ENCODE assay signal across 15 cellular contexts in genomic region chr2:217927601-217928323, GRCh38.
DNase-seq lines count a peak whose midpoint lies in the region; ATAC-seq, FAIRE-seq and TF ChIP-seq lines count a peak whose summit lies in the region.
"Had no signal": no experiment of that assay in that cellular context is flagged by ENCODE, and none has a peak within 500 bp of the region (broad histone marks: within the 10 kb centered on the region; RNA-seq: fewer than 3 reads in every experiment).

No MANE protein-coding gene starts in this region.

- intact Hi-C loops in A673 (cut with micrococcal nuclease; ENCODE audit: unreplicated experiment) (no loop called here), HepG2 (cut with micrococcal nuclease; ENCODE audit: unreplicated experiment) (no loop called here), gastrocnemius medialis (cut with DNase I; ENCODE audit: low total_unique reads) (no loop called here)

- peaks cover 5% of the 10 kb centered on the region for H3K27me3 Mint-ChIP-seq in T-helper 2 cell treated with Interferon-gamma antibody and Interleukin-4, amounts not matched to agents 5 μg/mL and 100 μg/mL, for 36 hours (ENCODE audit: low read depth)
- H3K27me3 Mint-ChIP-seq in activated T-cell treated with anti-CD3 and anti-CD28 coated beads, Interleukin-2, amount 50 U/mL, for 24 hours, result peaks cover 8% of the 10 kb centered on the region

- H3K27ac Mint-ChIP-seq in T-helper 2 cell treated with Interferon-gamma antibody and Interleukin-4, amounts not matched to agents 5 μg/mL and 100 μg/mL, for 36 hours, result no peak overlapping the region
- no peak overlapping the region for H3K27ac Mint-ChIP-seq in activated T-cell treated with anti-CD3 and anti-CD28 coated beads, Interleukin-2, amount 50 U/mL, for 24 hours

- ATAC-seq in HepG2, result no peak
- no peak for ATAC-seq in gastrocnemius medialis
- no peak for ATAC-seq in HG03521 (IDR thresholded peaks at IDR 0.05; ENCODE audit: unreplicated experiment)

- no TSS peak for BruUV-seq in A673 (replicated peaks; lab: Mats Ljungman, UMichigan)
- no TSS peak for BruUV-seq in HepG2 (replicated peaks; lab: Mats Ljungman, UMichigan)

- WGBS in HepG2 (ENCODE audit: low lambda C conversion rate), result 77% methylated on average over 2 of the region's 2 CpGs

- no peaks in the 10 kb centered on the region for H3K9me3 ChIP-seq in A673 (ENCODE audit: low read depth, low read length, poor library complexity, severe bottlenecking)
- H3K9me3 ChIP-seq in HepG2 (ENCODE audit: low read length), result no peaks in the 10 kb centered on the region
- H3K9me3 ChIP-seq in gastrocnemius medialis, result no peaks in the 10 kb centered on the region

- in situ Hi-C loops in HepG2 (cut with HindIII; ENCODE audit: extremely low pct_ligation_motif_present, low pct_unique_long_range_greater_than_20kb), result no loop called here
- in situ Hi-C loops in gastrocnemius medialis (cut with MboI; ENCODE audit: low sequenced_read_pairs in 4 of 4), result no loop called here

- H3K36me3 Mint-ChIP-seq in T-helper 2 cell treated with Interferon-gamma antibody and Interleukin-4, amounts not matched to agents 5 μg/mL and 100 μg/mL, for 36 hours (ENCODE audit: low read depth), result no peaks in the 10 kb centered on the region
- no peaks in the 10 kb centered on the region for H3K36me3 Mint-ChIP-seq in activated T-cell treated with anti-CD3 and anti-CD28 coated beads, Interleukin-2, amount 50 U/mL, for 24 hours (ENCODE audit: low read depth)
- H3K36me3 Mint-ChIP-seq: activated naive CD8-positive, alpha-beta T cell treated with anti-CD3 and anti-CD28 coated beads, Interleukin-2, amount 10 ng/mL, durations not matched to agents 7 days and 5 days had no signal

- H3K4me2 ChIP-seq in HepG2 (ENCODE audit: low read depth, low read length), result no peak overlapping the region

- H2AFZ ChIP-seq in HepG2 (ENCODE audit: low read length), result no peak overlapping the region

- no peaks in the 10 kb centered on the region for H3K79me2 ChIP-seq in HepG2 (ENCODE audit: insufficient read depth, low read length)

- POLR2A ChIA-PET in A673 (lab: Charles Lee; ENCODE audit: low non-redundant PET) (no interaction called here), HepG2 (lab: Yijun Ruan, JAX) (no interaction called here)

- no peak overlapping the region for H3K9ac ChIP-seq in HepG2 (ENCODE audit: insufficient read depth, low read depth, low read length)

- TF ChIP-seq POLR2A in HepG2 (IDR thresholded peaks at IDR 0.05; ENCODE audit: insufficient read depth in 1 of 2, low read depth in 2 of 2, low read length in 2 of 2) (no peak), gastrocnemius medialis (IDR thresholded peaks at IDR 0.05) (no peak)

- no peaks in the 10 kb centered on the region for H3K9me3 Mint-ChIP-seq in T-helper 2 cell treated with Interferon-gamma antibody and Interleukin-4, amounts not matched to agents 5 μg/mL and 100 μg/mL, for 36 hours
- H3K9me3 Mint-ChIP-seq in activated T-cell treated with anti-CD3 and anti-CD28 coated beads, Interleukin-2, amount 50 U/mL, for 24 hours, result no peaks in the 10 kb centered on the region
- H3K9me3 Mint-ChIP-seq: activated naive CD8-positive, alpha-beta T cell treated with anti-CD3 and anti-CD28 coated beads, Interleukin-2, amount 10 ng/mL, durations not matched to agents 7 days and 5 days had no signal

- DNase-seq in A673 (ENCODE audit: low spot score) (no peak), caudate nucleus (lab: John Stamatoyannopoulos, UW) (no peak), HepG2 (ENCODE audit: low spot score) (no peak), gastrocnemius medialis (no peak), NCI-H2107 treated with DMSO at 0.1 percent for 48 hours (lab: John Stamatoyannopoulos, UW; ENCODE audit: unreplicated experiment) (no peak)
- DNase-seq in T-helper 2 cell treated with Interferon-gamma antibody and Interleukin-4, amounts not matched to agents 5 μg/mL and 100 μg/mL, for 36 hours (ENCODE audit: low spot score), result no peak
- no peak for DNase-seq in activated T-cell treated with anti-CD3 and anti-CD28 coated beads, Interleukin-2, amount 50 U/mL, for 24 hours
- DNase-seq: activated CD8-positive, alpha-beta memory T cell treated with anti-CD3 and anti-CD28 coated beads, Interleukin-2, amount 50 U/mL, for 4 hours; activated naive CD8-positive, alpha-beta T cell treated with anti-CD3 and anti-CD28 coated beads, Interleukin-2, amount 10 ng/mL, durations not matched to agents 7 days and 5 days; effector CD4-positive, alpha-beta T cell; Kasumi-1; small intestine; WERI-Rb-1 had no signal

- peaks cover 9% of the 10 kb centered on the region for H3K4me1 Mint-ChIP-seq in T-helper 2 cell treated with Interferon-gamma antibody and Interleukin-4, amounts not matched to agents 5 μg/mL and 100 μg/mL, for 36 hours (ENCODE audit: low read depth)
- no peaks in the 10 kb centered on the region for H3K4me1 Mint-ChIP-seq in activated T-cell treated with anti-CD3 and anti-CD28 coated beads, Interleukin-2, amount 50 U/mL, for 24 hours (ENCODE audit: low read depth)

- H3K27me3 ChIP-seq in A673 (replicated peaks; ENCODE audit: insufficient read depth, low read depth, low read length, poor library complexity) (no peaks in the 10 kb centered on the region), HepG2 (ENCODE audit: control insufficient read depth in 1 of 2, insufficient read depth in 2 of 2, low read length in 2 of 2) (no peaks in the 10 kb centered on the region), gastrocnemius medialis (no peaks in the 10 kb centered on the region)

- H3K27ac ChIP-seq in A673 (ENCODE audit: low read depth, low read length, poor library complexity, severe bottlenecking) (peak overlapping the region; percentile 37), caudate nucleus (ENCODE audit: low read depth, low read length) (peak overlapping the region; percentile 41), HepG2 (ENCODE audit: extremely low read length, insufficient read depth, low read length) (no peak overlapping the region), gastrocnemius medialis (peak overlapping the region; percentile 87 to 94 (median 89))
- H3K27ac ChIP-seq: SK-N-MC, WERI-Rb-1 had no signal

- TF ChIP-seq CTCF in A673 (conservative IDR thresholded peaks at IDR 0.05; ENCODE audit: low read depth, low read length) (no peak), HepG2 (CRISPR knock-in tag; IDR thresholded peaks at IDR 0.05) (no peak), gastrocnemius medialis (IDR thresholded peaks at IDR 0.05 in 4 of 5, conservative IDR thresholded peaks at IDR 0.05 in 1 of 5) (no peak)

- TF ChIP-seq EP300 in HepG2 (IDR thresholded peaks at IDR 0.05; ENCODE audit: low read depth in 2 of 2, low read length in 2 of 2) (no peak), HepG2 (CRISPR knock-in tag; IDR thresholded peaks at IDR 0.05; ENCODE audit: borderline replicate concordance) (no peak)

- TF ChIP-seq RAD21 in HepG2 (CRISPR knock-in tag; IDR thresholded peaks at IDR 0.05), result no peak

- peaks cover 29% of the 10 kb centered on the region; the same call in 1 of the 2 replicates for H4K20me1 ChIP-seq in HepG2 (ENCODE audit: insufficient read depth, low read length)

- no peak overlapping the region for H3K4me3 Mint-ChIP-seq in T-helper 2 cell treated with Interferon-gamma antibody and Interleukin-4, amounts not matched to agents 5 μg/mL and 100 μg/mL, for 36 hours
- H3K4me3 Mint-ChIP-seq in activated T-cell treated with anti-CD3 and anti-CD28 coated beads, Interleukin-2, amount 50 U/mL, for 24 hours, result no peak overlapping the region
- H3K4me3 Mint-ChIP-seq: activated naive CD8-positive, alpha-beta T cell treated with anti-CD3 and anti-CD28 coated beads, Interleukin-2, amount 10 ng/mL, durations not matched to agents 7 days and 5 days had no signal

- FAIRE-seq in HepG2 (lab: Jason Lieb, UNC), result no peak
- FAIRE-seq: small intestine had no signal

- H3K4me3 ChIP-seq in A673 (ENCODE audit: low read depth, low read length, poor library complexity, severe bottlenecking) (no peak overlapping the region), HepG2 (replicated peaks in 1 of 3; ENCODE audit: insufficient read depth in 1 of 3, low read depth in 2 of 3, low read length in 3 of 3) (no peak overlapping the region), gastrocnemius medialis (no peak overlapping the region)
- H3K4me3 ChIP-seq: SK-N-MC had no signal

- H3K4me1 ChIP-seq in A673 (ENCODE audit: insufficient read depth, low read length, poor library complexity, severe bottlenecking), result peaks cover 2% of the 10 kb centered on the region
- peaks cover 54% of the 10 kb centered on the region for H3K4me1 ChIP-seq in HepG2 (ENCODE audit: insufficient read depth, low read length)
- peaks cover 62 to 94% of the 10 kb centered on the region in 2 donors for H3K4me1 ChIP-seq in gastrocnemius medialis

- CTCF ChIA-PET in A673 (lab: Charles Lee) (no interaction called here), HepG2 (lab: Yijun Ruan, JAX; ENCODE audit: low intra/inter-chr PET ratio, low total read pairs) (no interaction called here)

- peaks cover 2% of the 10 kb centered on the region for H3K36me3 ChIP-seq in A673 (ENCODE audit: insufficient read depth, low read length, poor library complexity, severe bottlenecking)
- no peaks in the 10 kb centered on the region; a peak in 1 of 5 replicates for H3K36me3 ChIP-seq in HepG2 (replicated peaks in 1 of 2; ENCODE audit: control insufficient read depth in 1 of 2, insufficient read depth in 2 of 2, low read length in 2 of 2)
- H3K36me3 ChIP-seq in gastrocnemius medialis, result no peaks in the 10 kb centered on the region
- H3K36me3 ChIP-seq: WERI-Rb-1 had no signal
